1 cellular context compared by ENCODE assay signal in the genomic region with DNA sequence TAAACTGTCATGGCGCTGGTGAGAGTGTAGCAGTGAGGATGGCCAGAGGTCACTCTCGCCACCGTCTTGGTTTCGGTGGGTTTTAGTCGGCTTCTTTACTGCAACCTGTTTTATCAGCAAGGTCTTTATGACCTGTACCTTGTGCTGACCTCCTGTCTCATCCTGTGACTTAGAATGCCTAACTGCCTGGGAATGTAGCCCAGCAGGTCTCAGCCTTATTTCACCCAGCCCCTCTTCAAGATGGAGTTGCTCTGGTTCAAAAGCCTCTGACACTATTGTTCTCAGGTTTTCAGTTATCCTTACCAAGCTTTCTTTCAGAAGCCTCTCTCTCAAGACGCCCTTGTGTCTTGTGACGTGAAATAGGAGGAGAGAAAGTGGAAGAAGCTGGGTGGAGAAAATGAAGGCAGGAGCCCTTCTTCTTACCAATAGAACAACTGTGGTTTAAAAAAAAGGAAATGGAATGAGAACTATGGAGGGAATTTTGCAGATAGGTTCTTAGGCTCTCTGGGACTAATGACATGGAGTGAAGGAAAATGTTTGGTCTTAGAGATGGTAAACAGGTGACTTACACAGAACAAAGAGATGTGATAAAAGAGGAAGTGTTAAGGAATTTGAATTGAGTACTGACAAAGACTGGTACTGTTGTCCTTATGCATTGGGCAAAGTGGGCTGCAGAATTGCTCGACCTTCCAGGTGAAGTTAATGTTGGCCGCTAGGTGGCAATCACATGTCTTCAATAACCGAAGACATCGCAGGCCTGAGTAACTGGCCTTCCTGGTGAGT.
TF ChIP-seq lines count a peak whose summit lies in the region.

No MANE protein-coding gene starts in this region.

TF ChIP-seq in HepG2, 621 proteins besides CTCF, POLR2A, EP300 and RAD21 (continued from another document and continues in another):
- TF ChIP-seq, protein P1, sequence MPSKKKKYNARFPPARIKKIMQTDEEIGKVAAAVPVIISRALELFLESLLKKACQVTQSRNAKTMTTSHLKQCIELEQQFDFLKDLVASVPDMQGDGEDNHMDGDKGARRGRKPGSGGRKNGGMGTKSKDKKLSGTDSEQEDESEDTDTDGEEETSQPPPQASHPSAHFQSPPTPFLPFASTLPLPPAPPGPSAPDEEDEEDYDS (CRISPR knock-in tag; IDR thresholded peaks at IDR 0.05), result no peak
- TF ChIP-seq ZNF883 (CRISPR knock-in tag; IDR thresholded peaks at IDR 0.05; ENCODE audit: not compliant biosample characterization) (no peak), ZNF788 (CRISPR knock-in tag; IDR thresholded peaks at IDR 0.05; ENCODE audit: borderline replicate concordance) (no peak), ZSCAN25 (CRISPR knock-in tag; IDR thresholded peaks at IDR 0.05) (no peak), ZNF207 (IDR thresholded peaks at IDR 0.05; ENCODE audit: borderline replicate concordance) (no peak), SATB2 (CRISPR knock-in tag; IDR thresholded peaks at IDR 0.05) (no peak), MIXL1 (CRISPR knock-in tag; IDR thresholded peaks at IDR 0.05) (peak; percentile 37; the same call in 1 of the 2 replicates), PHB2 (IDR thresholded peaks at IDR 0.05; ENCODE audit: partially characterized antibody) (no peak), HES4 (CRISPR knock-in tag; IDR thresholded peaks at IDR 0.05; ENCODE audit: borderline replicate concordance) (no peak), ZNF768 (CRISPR knock-in tag; IDR thresholded peaks at IDR 0.05) (no peak), PAX8 (CRISPR knock-in tag; IDR thresholded peaks at IDR 0.05; ENCODE audit: borderline replicate concordance) (no peak), ZNF879 (CRISPR knock-in tag; IDR thresholded peaks at IDR 0.05) (no peak), SP140L (CRISPR knock-in tag; IDR thresholded peaks at IDR 0.05; ENCODE audit: borderline replicate concordance) (no peak), ZNF326 (CRISPR knock-in tag; IDR thresholded peaks at IDR 0.05; ENCODE audit: borderline replicate concordance) (no peak), RCOR2 (CRISPR knock-in tag; IDR thresholded peaks at IDR 0.05) (no peak), PPARG (CRISPR knock-in tag; conservative IDR thresholded peaks at IDR 0.05) (0 out of 2 replicates have a peak, but pooled peaks have one; percentile 33), DR1 (CRISPR knock-in tag; IDR thresholded peaks at IDR 0.05) (no peak), SCMH1 (CRISPR knock-in tag; IDR thresholded peaks at IDR 0.05; ENCODE audit: borderline replicate concordance) (no peak), ZNF678 (CRISPR knock-in tag; IDR thresholded peaks at IDR 0.05) (no peak), ZNF44 (CRISPR knock-in tag; IDR thresholded peaks at IDR 0.05) (no peak), SYNCRIP (IDR thresholded peaks at IDR 0.05; ENCODE audit: insufficient read depth, low read depth, low read length) (no peak), ZFP36L2 (CRISPR knock-in tag; IDR thresholded peaks at IDR 0.05) (no peak), ZFX (CRISPR knock-in tag; IDR thresholded peaks at IDR 0.05; ENCODE audit: low read depth) (0 out of 2 replicates have a peak, but pooled peaks have one; percentile 23), POLR2AphosphoS5 (IDR thresholded peaks at IDR 0.05; ENCODE audit: low read depth, low read length) (no peak), HDAC6 (IDR thresholded peaks at IDR 0.05; ENCODE audit: low read depth, low read length) (no peak), EHMT2 (IDR thresholded peaks at IDR 0.05; ENCODE audit: borderline replicate concordance, low read depth, low read length) (no peak)
- TF ChIP-seq, protein P2, sequence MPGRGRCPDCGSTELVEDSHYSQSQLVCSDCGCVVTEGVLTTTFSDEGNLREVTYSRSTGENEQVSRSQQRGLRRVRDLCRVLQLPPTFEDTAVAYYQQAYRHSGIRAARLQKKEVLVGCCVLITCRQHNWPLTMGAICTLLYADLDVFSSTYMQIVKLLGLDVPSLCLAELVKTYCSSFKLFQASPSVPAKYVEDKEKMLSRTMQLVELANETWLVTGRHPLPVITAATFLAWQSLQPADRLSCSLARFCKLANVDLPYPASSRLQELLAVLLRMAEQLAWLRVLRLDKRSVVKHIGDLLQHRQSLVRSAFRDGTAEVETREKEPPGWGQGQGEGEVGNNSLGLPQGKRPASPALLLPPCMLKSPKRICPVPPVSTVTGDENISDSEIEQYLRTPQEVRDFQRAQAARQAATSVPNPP (CRISPR knock-in tag; IDR thresholded peaks at IDR 0.05), result no peak
- TF ChIP-seq, protein P3, sequence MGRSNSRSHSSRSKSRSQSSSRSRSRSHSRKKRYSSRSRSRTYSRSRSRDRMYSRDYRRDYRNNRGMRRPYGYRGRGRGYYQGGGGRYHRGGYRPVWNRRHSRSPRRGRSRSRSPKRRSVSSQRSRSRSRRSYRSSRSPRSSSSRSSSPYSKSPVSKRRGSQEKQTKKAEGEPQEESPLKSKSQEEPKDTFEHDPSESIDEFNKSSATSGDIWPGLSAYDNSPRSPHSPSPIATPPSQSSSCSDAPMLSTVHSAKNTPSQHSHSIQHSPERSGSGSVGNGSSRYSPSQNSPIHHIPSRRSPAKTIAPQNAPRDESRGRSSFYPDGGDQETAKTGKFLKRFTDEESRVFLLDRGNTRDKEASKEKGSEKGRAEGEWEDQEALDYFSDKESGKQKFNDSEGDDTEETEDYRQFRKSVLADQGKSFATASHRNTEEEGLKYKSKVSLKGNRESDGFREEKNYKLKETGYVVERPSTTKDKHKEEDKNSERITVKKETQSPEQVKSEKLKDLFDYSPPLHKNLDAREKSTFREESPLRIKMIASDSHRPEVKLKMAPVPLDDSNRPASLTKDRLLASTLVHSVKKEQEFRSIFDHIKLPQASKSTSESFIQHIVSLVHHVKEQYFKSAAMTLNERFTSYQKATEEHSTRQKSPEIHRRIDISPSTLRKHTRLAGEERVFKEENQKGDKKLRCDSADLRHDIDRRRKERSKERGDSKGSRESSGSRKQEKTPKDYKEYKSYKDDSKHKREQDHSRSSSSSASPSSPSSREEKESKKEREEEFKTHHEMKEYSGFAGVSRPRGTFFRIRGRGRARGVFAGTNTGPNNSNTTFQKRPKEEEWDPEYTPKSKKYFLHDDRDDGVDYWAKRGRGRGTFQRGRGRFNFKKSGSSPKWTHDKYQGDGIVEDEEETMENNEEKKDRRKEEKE (IDR thresholded peaks at IDR 0.05), result no peak
- TF ChIP-seq, protein P4, sequence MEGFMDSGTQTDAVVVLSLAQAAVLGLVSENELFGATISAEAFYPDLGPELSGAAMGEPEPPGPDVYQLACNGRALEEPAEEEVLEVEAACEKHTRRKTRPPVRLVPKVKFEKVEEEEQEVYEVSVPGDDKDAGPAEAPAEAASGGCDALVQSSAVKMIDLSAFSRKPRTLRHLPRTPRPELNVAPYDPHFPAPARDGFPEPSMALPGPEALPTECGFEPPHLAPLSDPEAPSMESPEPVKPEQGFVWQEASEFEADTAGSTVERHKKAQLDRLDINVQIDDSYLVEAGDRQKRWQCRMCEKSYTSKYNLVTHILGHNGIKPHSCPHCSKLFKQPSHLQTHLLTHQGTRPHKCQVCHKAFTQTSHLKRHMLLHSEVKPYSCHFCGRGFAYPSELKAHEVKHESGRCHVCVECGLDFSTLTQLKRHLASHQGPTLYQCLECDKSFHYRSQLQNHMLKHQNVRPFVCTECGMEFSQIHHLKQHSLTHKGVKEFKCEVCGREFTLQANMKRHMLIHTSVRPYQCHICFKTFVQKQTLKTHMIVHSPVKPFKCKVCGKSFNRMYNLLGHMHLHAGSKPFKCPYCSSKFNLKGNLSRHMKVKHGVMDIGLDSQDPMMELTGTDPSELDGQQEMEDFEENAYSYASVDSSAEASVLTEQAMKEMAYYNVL (CRISPR knock-in tag; IDR thresholded peaks at IDR 0.05; ENCODE audit: borderline replicate concordance), result no peak
- TF ChIP-seq, protein P5, sequence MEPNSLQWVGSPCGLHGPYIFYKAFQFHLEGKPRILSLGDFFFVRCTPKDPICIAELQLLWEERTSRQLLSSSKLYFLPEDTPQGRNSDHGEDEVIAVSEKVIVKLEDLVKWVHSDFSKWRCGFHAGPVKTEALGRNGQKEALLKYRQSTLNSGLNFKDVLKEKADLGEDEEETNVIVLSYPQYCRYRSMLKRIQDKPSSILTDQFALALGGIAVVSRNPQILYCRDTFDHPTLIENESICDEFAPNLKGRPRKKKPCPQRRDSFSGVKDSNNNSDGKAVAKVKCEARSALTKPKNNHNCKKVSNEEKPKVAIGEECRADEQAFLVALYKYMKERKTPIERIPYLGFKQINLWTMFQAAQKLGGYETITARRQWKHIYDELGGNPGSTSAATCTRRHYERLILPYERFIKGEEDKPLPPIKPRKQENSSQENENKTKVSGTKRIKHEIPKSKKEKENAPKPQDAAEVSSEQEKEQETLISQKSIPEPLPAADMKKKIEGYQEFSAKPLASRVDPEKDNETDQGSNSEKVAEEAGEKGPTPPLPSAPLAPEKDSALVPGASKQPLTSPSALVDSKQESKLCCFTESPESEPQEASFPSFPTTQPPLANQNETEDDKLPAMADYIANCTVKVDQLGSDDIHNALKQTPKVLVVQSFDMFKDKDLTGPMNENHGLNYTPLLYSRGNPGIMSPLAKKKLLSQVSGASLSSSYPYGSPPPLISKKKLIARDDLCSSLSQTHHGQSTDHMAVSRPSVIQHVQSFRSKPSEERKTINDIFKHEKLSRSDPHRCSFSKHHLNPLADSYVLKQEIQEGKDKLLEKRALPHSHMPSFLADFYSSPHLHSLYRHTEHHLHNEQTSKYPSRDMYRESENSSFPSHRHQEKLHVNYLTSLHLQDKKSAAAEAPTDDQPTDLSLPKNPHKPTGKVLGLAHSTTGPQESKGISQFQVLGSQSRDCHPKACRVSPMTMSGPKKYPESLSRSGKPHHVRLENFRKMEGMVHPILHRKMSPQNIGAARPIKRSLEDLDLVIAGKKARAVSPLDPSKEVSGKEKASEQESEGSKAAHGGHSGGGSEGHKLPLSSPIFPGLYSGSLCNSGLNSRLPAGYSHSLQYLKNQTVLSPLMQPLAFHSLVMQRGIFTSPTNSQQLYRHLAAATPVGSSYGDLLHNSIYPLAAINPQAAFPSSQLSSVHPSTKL (CRISPR knock-in tag; IDR thresholded peaks at IDR 0.05), result peak; percentile 20; the same call in 1 of the 2 replicates
- TF ChIP-seq, protein P6, sequence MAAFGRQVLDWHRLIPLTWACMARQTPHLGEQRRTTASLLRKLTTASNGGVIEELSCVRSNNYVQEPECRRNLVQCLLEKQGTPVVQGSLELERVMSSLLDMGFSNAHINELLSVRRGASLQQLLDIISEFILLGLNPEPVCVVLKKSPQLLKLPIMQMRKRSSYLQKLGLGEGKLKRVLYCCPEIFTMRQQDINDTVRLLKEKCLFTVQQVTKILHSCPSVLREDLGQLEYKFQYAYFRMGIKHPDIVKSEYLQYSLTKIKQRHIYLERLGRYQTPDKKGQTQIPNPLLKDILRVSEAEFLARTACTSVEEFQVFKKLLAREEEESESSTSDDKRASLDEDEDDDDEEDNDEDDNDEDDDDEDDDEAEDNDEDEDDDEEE (CRISPR knock-in tag; IDR thresholded peaks at IDR 0.05), result no peak
- TF ChIP-seq, protein P7, sequence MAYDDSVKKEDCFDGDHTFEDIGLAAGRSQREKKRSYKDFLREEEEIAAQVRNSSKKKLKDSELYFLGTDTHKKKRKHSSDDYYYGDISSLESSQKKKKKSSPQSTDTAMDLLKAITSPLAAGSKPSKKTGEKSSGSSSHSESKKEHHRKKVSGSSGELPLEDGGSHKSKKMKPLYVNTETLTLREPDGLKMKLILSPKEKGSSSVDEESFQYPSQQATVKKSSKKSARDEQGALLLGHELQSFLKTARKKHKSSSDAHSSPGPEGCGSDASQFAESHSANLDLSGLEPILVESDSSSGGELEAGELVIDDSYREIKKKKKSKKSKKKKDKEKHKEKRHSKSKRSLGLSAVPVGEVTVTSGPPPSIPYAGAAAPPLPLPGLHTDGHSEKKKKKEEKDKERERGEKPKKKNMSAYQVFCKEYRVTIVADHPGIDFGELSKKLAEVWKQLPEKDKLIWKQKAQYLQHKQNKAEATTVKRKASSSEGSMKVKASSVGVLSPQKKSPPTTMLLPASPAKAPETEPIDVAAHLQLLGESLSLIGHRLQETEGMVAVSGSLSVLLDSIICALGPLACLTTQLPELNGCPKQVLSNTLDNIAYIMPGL (CRISPR knock-in tag; IDR thresholded peaks at IDR 0.05; ENCODE audit: borderline replicate concordance in 1 of 2, low read depth in 1 of 2), result 0 out of 4 replicates have a peak, but pooled peaks of 1 of the 2 experiments have one; percentile 40
- TF ChIP-seq, protein P8, sequence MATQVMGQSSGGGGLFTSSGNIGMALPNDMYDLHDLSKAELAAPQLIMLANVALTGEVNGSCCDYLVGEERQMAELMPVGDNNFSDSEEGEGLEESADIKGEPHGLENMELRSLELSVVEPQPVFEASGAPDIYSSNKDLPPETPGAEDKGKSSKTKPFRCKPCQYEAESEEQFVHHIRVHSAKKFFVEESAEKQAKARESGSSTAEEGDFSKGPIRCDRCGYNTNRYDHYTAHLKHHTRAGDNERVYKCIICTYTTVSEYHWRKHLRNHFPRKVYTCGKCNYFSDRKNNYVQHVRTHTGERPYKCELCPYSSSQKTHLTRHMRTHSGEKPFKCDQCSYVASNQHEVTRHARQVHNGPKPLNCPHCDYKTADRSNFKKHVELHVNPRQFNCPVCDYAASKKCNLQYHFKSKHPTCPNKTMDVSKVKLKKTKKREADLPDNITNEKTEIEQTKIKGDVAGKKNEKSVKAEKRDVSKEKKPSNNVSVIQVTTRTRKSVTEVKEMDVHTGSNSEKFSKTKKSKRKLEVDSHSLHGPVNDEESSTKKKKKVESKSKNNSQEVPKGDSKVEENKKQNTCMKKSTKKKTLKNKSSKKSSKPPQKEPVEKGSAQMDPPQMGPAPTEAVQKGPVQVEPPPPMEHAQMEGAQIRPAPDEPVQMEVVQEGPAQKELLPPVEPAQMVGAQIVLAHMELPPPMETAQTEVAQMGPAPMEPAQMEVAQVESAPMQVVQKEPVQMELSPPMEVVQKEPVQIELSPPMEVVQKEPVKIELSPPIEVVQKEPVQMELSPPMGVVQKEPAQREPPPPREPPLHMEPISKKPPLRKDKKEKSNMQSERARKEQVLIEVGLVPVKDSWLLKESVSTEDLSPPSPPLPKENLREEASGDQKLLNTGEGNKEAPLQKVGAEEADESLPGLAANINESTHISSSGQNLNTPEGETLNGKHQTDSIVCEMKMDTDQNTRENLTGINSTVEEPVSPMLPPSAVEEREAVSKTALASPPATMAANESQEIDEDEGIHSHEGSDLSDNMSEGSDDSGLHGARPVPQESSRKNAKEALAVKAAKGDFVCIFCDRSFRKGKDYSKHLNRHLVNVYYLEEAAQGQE (IDR thresholded peaks at IDR 0.05; ENCODE audit: borderline replicate concordance in 1 of 2, low read depth in 1 of 2, low read length in 2 of 2), result no peak
- TF ChIP-seq, protein P9, sequence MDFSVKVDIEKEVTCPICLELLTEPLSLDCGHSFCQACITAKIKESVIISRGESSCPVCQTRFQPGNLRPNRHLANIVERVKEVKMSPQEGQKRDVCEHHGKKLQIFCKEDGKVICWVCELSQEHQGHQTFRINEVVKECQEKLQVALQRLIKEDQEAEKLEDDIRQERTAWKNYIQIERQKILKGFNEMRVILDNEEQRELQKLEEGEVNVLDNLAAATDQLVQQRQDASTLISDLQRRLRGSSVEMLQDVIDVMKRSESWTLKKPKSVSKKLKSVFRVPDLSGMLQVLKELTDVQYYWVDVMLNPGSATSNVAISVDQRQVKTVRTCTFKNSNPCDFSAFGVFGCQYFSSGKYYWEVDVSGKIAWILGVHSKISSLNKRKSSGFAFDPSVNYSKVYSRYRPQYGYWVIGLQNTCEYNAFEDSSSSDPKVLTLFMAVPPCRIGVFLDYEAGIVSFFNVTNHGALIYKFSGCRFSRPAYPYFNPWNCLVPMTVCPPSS (IDR thresholded peaks at IDR 0.05), result no peak
- TF ChIP-seq, protein P10, sequence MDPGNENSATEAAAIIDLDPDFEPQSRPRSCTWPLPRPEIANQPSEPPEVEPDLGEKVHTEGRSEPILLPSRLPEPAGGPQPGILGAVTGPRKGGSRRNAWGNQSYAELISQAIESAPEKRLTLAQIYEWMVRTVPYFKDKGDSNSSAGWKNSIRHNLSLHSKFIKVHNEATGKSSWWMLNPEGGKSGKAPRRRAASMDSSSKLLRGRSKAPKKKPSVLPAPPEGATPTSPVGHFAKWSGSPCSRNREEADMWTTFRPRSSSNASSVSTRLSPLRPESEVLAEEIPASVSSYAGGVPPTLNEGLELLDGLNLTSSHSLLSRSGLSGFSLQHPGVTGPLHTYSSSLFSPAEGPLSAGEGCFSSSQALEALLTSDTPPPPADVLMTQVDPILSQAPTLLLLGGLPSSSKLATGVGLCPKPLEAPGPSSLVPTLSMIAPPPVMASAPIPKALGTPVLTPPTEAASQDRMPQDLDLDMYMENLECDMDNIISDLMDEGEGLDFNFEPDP (CRISPR knock-in tag; conservative IDR thresholded peaks at IDR 0.05), result no peak
